Comparison of ENCODE assay signal across 30 cellular contexts in genomic region chr11:132022285-132022684, GRCh38.
"Had no signal": no experiment of that assay in that cellular context is flagged by ENCODE, and none has a peak within 500 bp of the region (broad histone marks: within the 10 kb centered on the region; RNA-seq: fewer than 3 reads in every experiment).

No MANE protein-coding gene starts in this region.

- H3K4me2 ChIP-seq: KMS-11 had no signal

- H3K27me3 ChIP-seq: body of pancreas, breast epithelium, Peyer's patch had no signal

- H3K36me3 Mint-ChIP-seq: activated naive CD4-positive, alpha-beta T cell treated with anti-CD3 and anti-CD28 coated beads, Interleukin-2, amount 50 U/mL, for 24 hours; activated naive CD8-positive, alpha-beta T cell treated with anti-CD3 and anti-CD28 coated beads, Interleukin-2, amount 10 ng/mL, durations not matched to agents 7 days and 5 days had no signal

- H3K27ac ChIP-seq: body of pancreas, breast epithelium, KMS-11, Peyer's patch had no signal

- H3K9me3 ChIP-seq: body of pancreas, breast epithelium, Peyer's patch had no signal

- H3K4me3 Mint-ChIP-seq: activated CD4-positive, alpha-beta T cell treated with anti-CD3 and anti-CD28 coated beads, Interleukin-2, amount 10 ng/mL, durations not matched to agents 7 days and 5 days; activated CD8-positive, alpha-beta T cell treated with anti-CD3 and anti-CD28 coated beads, Interleukin-2, amount 10 ng/mL, durations not matched to agents 7 days and 5 days; activated naive CD4-positive, alpha-beta T cell treated with anti-CD3 and anti-CD28 coated beads, Interleukin-2, amount 50 U/mL, for 24 hours; activated naive CD8-positive, alpha-beta T cell treated with anti-CD3 and anti-CD28 coated beads, Interleukin-2, amount 10 ng/mL, durations not matched to agents 7 days and 5 days; activated T-cell treated with anti-CD3 and anti-CD28 coated beads, Interleukin-2, amount 50 U/mL, for 24 hours; T-helper 1 cell treated with Interleukin-12 subunit alpha and Interleukin-12 subunit beta and Interleukin-4 antibody, amounts not matched to agents 30 μg/mL and 1 μg/mL, for 36 hours; T-helper 2 cell treated with Interferon-gamma antibody and Interleukin-4, amounts not matched to agents 5 μg/mL and 100 μg/mL, for 36 hours had no signal

- H3K9ac ChIP-seq: KMS-11 had no signal

- H3K27me3 Mint-ChIP-seq: activated CD4-positive, alpha-beta T cell treated with anti-CD3 and anti-CD28 coated beads, Interleukin-2, amount 10 ng/mL, durations not matched to agents 7 days and 5 days; activated naive CD8-positive, alpha-beta T cell treated with anti-CD3 and anti-CD28 coated beads, Interleukin-2, amount 10 ng/mL, durations not matched to agents 7 days and 5 days; activated T-cell treated with anti-CD3 and anti-CD28 coated beads, Interleukin-2, amount 50 U/mL, for 24 hours had no signal

- H3K4me1 ChIP-seq: body of pancreas, breast epithelium, Peyer's patch had no signal

- ATAC-seq: activated CD8-positive, alpha-beta T cell treated with anti-CD3 and anti-CD28 coated beads, Interleukin-2, amount 10 ng/mL, durations not matched to agents 7 days and 5 days; body of pancreas; PC-3 had no signal

- H3K9me3 Mint-ChIP-seq: activated naive CD8-positive, alpha-beta T cell treated with anti-CD3 and anti-CD28 coated beads, Interleukin-2, amount 10 ng/mL, durations not matched to agents 7 days and 5 days had no signal

- H3K4me1 Mint-ChIP-seq: activated CD4-positive, alpha-beta T cell treated with anti-CD3 and anti-CD28 coated beads, Interleukin-2, amount 10 ng/mL, durations not matched to agents 7 days and 5 days; activated naive CD4-positive, alpha-beta T cell treated with anti-CD3 and anti-CD28 coated beads, Interleukin-2, amount 50 U/mL, for 24 hours; activated naive CD8-positive, alpha-beta T cell treated with anti-CD3 and anti-CD28 coated beads, Interleukin-2, amount 10 ng/mL, durations not matched to agents 7 days and 5 days had no signal

- H3K4me3 ChIP-seq: body of pancreas, breast epithelium, Peyer's patch had no signal

- H3K27ac Mint-ChIP-seq: activated CD4-positive, alpha-beta T cell treated with anti-CD3 and anti-CD28 coated beads, Interleukin-2, amount 10 ng/mL, durations not matched to agents 7 days and 5 days; activated CD8-positive, alpha-beta T cell treated with anti-CD3 and anti-CD28 coated beads, Interleukin-2, amount 10 ng/mL, durations not matched to agents 7 days and 5 days; activated naive CD4-positive, alpha-beta T cell treated with anti-CD3 and anti-CD28 coated beads, Interleukin-2, amount 50 U/mL, for 24 hours; activated naive CD8-positive, alpha-beta T cell treated with anti-CD3 and anti-CD28 coated beads, Interleukin-2, amount 10 ng/mL, durations not matched to agents 7 days and 5 days; activated T-cell treated with anti-CD3 and anti-CD28 coated beads, Interleukin-2, amount 50 U/mL, for 24 hours; activated T-helper 2 cell treated with anti-CD3 and anti-CD28 coated beads, Interferon-gamma antibody, Interleukin-2, Interleukin-4, amounts not matched to agents 10 μg/mL and 5 μg/mL and 100 μg/mL, durations not matched to agents 14 hours and 24 hours and 36 hours; T-helper 1 cell treated with Interleukin-12 subunit alpha and Interleukin-12 subunit beta and Interleukin-4 antibody, amounts not matched to agents 30 μg/mL and 1 μg/mL, for 36 hours; T-helper 2 cell treated with Interferon-gamma antibody and Interleukin-4, amounts not matched to agents 5 μg/mL and 100 μg/mL, for 36 hours had no signal

- DNase-seq: activated CD4-positive, alpha-beta T cell treated with anti-CD3 and anti-CD28 coated beads, Interleukin-2, amount 10 ng/mL, durations not matched to agents 7 days and 5 days; activated CD4-positive, alpha-beta T cell treated with anti-CD3 and anti-CD28 coated beads, Interleukin-2, amount 50 U/mL, for 48 hours; activated CD8-positive, alpha-beta T cell treated with anti-CD3 and anti-CD28 coated beads, Interleukin-2, amount 10 ng/mL, durations not matched to agents 7 days and 5 days; activated gamma-delta T cell; activated naive CD4-positive, alpha-beta T cell treated with Interleukin-2 at 50 U/mL for 16 hours; activated naive CD8-positive, alpha-beta T cell treated with anti-CD3 and anti-CD28 coated beads, Interleukin-2, amount 10 ng/mL, durations not matched to agents 7 days and 5 days; activated T-cell treated with anti-CD3 and anti-CD28 coated beads, Interleukin-2, amount 50 U/mL, for 24 hours; body of pancreas; caudate nucleus; MM.1S; MV-4-11; NCI-H1092; NCI-H1436 treated with DMSO at 0.1 percent for 48 hours; NCI-H1694 treated with DMSO at 0.1 percent for 48 hours; NCI-H2029 treated with DMSO at 0.1 percent for 48 hours; NCI-H2107; NCI-H2171; NCI-H510A; NCI-H526; NCI-H748 treated with DMSO at 0.1 percent for 48 hours; NK-92 treated with Interleukin-12 subunit alpha and Interleukin-12 subunit beta, amount 100 ng/mL, for 24 hours; PC-3; Peyer's patch; RPMI8226 had no signal

- H3K36me3 ChIP-seq: breast epithelium, Peyer's patch had no signal
